Comparison of ENCODE assay signal across 18 cellular contexts in the genomic region with DNA sequence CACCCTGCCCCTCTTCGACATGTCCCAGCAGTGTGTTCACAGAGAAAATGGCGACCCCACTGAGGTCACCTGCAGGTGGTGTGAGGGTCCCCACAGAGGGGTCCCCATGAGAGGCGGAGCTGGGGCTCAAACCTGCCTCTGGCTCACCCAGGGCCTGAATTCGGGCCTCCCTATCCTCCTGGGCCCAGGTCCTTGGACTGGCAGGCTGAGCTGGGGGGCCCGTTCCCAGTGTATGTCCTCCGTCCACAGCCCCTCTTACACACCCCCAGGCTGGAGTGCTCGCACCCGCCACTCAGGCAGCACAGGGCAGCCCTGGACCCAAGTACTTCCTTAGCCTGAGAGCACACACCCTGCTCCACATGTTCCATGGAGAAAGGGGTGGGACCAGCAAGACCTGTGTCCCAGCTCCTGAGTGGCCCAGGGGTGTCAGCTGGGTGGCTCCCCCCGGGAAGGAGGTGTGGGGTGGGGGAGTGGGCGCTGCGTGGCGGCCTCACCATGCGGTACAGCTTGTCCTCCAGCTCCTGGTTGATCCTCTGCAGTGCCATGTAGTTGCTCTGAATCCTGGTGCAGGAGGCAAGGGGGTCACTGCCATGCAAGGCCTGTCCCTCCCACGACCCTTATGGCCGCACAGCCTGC. TPM values are rescaled to one million over a fixed set of nuclear protein-coding genes. Genes with fewer than 3 reads are reported as not detected.
A peak's percentile ranks its signal among the peaks of the same experiment; 100 is the strongest.
DNase-seq lines count a peak whose midpoint lies in the region; ATAC-seq and TF ChIP-seq lines count a peak whose summit lies in the region.
"Had no signal": no experiment of that assay in that cellular context is flagged by ENCODE, and none has a peak within 500 bp of the region (broad histone marks: within the 10 kb centered on the region; RNA-seq: fewer than 3 reads in every experiment).

No MANE protein-coding gene starts in this region.

- H3K27ac ChIP-seq in HEK293 (ENCODE audit: extremely low read depth, low read depth, low read length) (no peak overlapping the region), sigmoid colon (no peak overlapping the region)

- CTCF ChIA-PET in HEK293 (lab: Yijun Ruan, JAX), result no interaction called here

- no peak for TF ChIP-seq EP300 in sigmoid colon (IDR thresholded peaks at IDR 0.05)

- peaks cover 1% of the 10 kb centered on the region for H3K27me3 Mint-ChIP-seq in activated naive CD8-positive, alpha-beta T cell treated with anti-CD3 and anti-CD28 coated beads, Interleukin-2, amount 10 ng/mL, durations not matched to agents 7 days and 5 days
- no peaks in the 10 kb centered on the region for H3K27me3 Mint-ChIP-seq in activated naive CD8-positive, alpha-beta T cell treated with anti-CD3 and anti-CD28 coated beads, Interleukin-2, amount 50 U/mL, for 24 hours
- H3K27me3 Mint-ChIP-seq in activated T-cell treated with anti-CD3 and anti-CD28 coated beads, Interleukin-2, amount 50 U/mL, for 4 hours (ENCODE audit: low read depth), result no peaks in the 10 kb centered on the region

- no peak for ATAC-seq in activated naive CD8-positive, alpha-beta T cell treated with anti-CD3 and anti-CD28 coated beads, Interleukin-2, amount 10 ng/mL, durations not matched to agents 7 days and 5 days (ENCODE audit: low read depth)
- no peak for ATAC-seq in activated naive CD8-positive, alpha-beta T cell treated with anti-CD3 and anti-CD28 coated beads, Interleukin-2, amount 50 U/mL, for 24 hours
- peak; percentile 35 for ATAC-seq in left colon
- no peak for ATAC-seq in activated T-cell treated with anti-CD3 and anti-CD28 coated beads, Interleukin-2, amount 50 U/mL, for 4 hours

- no peaks in the 10 kb centered on the region for H3K36me3 ChIP-seq in HEK293 (ENCODE audit: control insufficient read depth in 2 of 2, insufficient read depth in 1 of 2, low read length in 2 of 2)
- no peaks in the 10 kb centered on the region for H3K36me3 ChIP-seq in sigmoid colon
- H3K36me3 ChIP-seq: HAP-1, MG63 had no signal

- H3K36me3 Mint-ChIP-seq in activated naive CD8-positive, alpha-beta T cell treated with anti-CD3 and anti-CD28 coated beads, Interleukin-2, amount 10 ng/mL, durations not matched to agents 7 days and 5 days, result no peaks in the 10 kb centered on the region
- H3K36me3 Mint-ChIP-seq in activated naive CD8-positive, alpha-beta T cell treated with anti-CD3 and anti-CD28 coated beads, Interleukin-2, amount 50 U/mL, for 24 hours (ENCODE audit: low read depth), result no peaks in the 10 kb centered on the region
- no peaks in the 10 kb centered on the region for H3K36me3 Mint-ChIP-seq in activated T-cell treated with anti-CD3 and anti-CD28 coated beads, Interleukin-2, amount 50 U/mL, for 4 hours (ENCODE audit: insufficient read depth)

- peaks cover 24% of the 10 kb centered on the region for H3K4me1 Mint-ChIP-seq in activated naive CD8-positive, alpha-beta T cell treated with anti-CD3 and anti-CD28 coated beads, Interleukin-2, amount 10 ng/mL, durations not matched to agents 7 days and 5 days
- peaks cover 22% of the 10 kb centered on the region for H3K4me1 Mint-ChIP-seq in activated naive CD8-positive, alpha-beta T cell treated with anti-CD3 and anti-CD28 coated beads, Interleukin-2, amount 50 U/mL, for 24 hours
- H3K4me1 Mint-ChIP-seq in activated T-cell treated with anti-CD3 and anti-CD28 coated beads, Interleukin-2, amount 50 U/mL, for 4 hours (ENCODE audit: low read depth), result peaks cover 25% of the 10 kb centered on the region

- POLR2A ChIA-PET in activated naive CD8-positive, alpha-beta T cell treated with anti-CD3 and anti-CD28 coated beads, Interleukin-2, amount 10 ng/mL, durations not matched to agents 7 days and 5 days (lab: Charles Lee), result interaction anchor here (1.2 kb wide), 1 partner anchor 101 kb away, joined by 3 read pairs; no protein-coding TSS in a partner anchor
- POLR2A ChIA-PET in HEK293 (lab: Yijun Ruan, JAX), result no interaction called here

- peak overlapping the region; percentile 76 for H3K27ac Mint-ChIP-seq in activated naive CD8-positive, alpha-beta T cell treated with anti-CD3 and anti-CD28 coated beads, Interleukin-2, amount 10 ng/mL, durations not matched to agents 7 days and 5 days
- H3K27ac Mint-ChIP-seq in activated naive CD8-positive, alpha-beta T cell treated with anti-CD3 and anti-CD28 coated beads, Interleukin-2, amount 50 U/mL, for 24 hours, result no peak overlapping the region

- DNase-seq in activated naive CD8-positive, alpha-beta T cell treated with anti-CD3 and anti-CD28 coated beads, Interleukin-2, amount 10 ng/mL, durations not matched to agents 7 days and 5 days, result no peak
- no peak for DNase-seq in activated naive CD8-positive, alpha-beta T cell treated with anti-CD3 and anti-CD28 coated beads, Interleukin-2, amount 50 U/mL, for 24 hours
- DNase-seq in left colon (peak in 1 of 2 donors; percentile 75), kidney glomerular epithelial cell (lab: John Stamatoyannopoulos, UW) (no peak), sigmoid colon (no peak)
- DNase-seq in activated T-cell treated with anti-CD3 and anti-CD28 coated beads, Interleukin-2, amount 50 U/mL, for 4 hours, result no peak
- DNase-seq: DMS79, MG63, NCI-H1417, NCI-H1694 treated with DMSO at 0.1 percent for 48 hours, NCI-H2081 treated with DMSO at 0.1 percent for 48 hours, NCI-H2171 treated with DMSO at 0.1 percent for 48 hours, NCI-H524 treated with DMSO at 0.1 percent for 48 hours, OCI-M1, SHP77 had no signal

- H3K9me3 Mint-ChIP-seq in activated naive CD8-positive, alpha-beta T cell treated with anti-CD3 and anti-CD28 coated beads, Interleukin-2, amount 10 ng/mL, durations not matched to agents 7 days and 5 days, result no peaks in the 10 kb centered on the region
- H3K9me3 Mint-ChIP-seq in activated naive CD8-positive, alpha-beta T cell treated with anti-CD3 and anti-CD28 coated beads, Interleukin-2, amount 50 U/mL, for 24 hours, result no peaks in the 10 kb centered on the region
- no peaks in the 10 kb centered on the region for H3K9me3 Mint-ChIP-seq in activated T-cell treated with anti-CD3 and anti-CD28 coated beads, Interleukin-2, amount 50 U/mL, for 4 hours

- TF ChIP-seq CTCF in HEK293 (tag by site-specific recombination; IDR thresholded peaks at IDR 0.05) (no peak), sigmoid colon (IDR thresholded peaks at IDR 0.05) (no peak)

- WGBS in sigmoid colon, 2 donors, result 43 to 78% methylated on average over 15 of the region's 15 CpGs

- peaks cover 0 to 19% (median 10%) of the 10 kb centered on the region in 3 donors for H3K27me3 ChIP-seq in sigmoid colon
- H3K27me3 ChIP-seq: MG63 had no signal

- no peaks in the 10 kb centered on the region for H3K9me3 ChIP-seq in HEK293 (ENCODE audit: control insufficient read depth, insufficient read depth, low read depth, low read length)
- H3K9me3 ChIP-seq in sigmoid colon, result no peaks in the 10 kb centered on the region
- H3K9me3 ChIP-seq: HAP-1, MG63 had no signal

- peaks cover 14% of the 10 kb centered on the region for H3K4me1 ChIP-seq in HEK293 (ENCODE audit: control insufficient read depth, insufficient read depth, low read length)
- H3K4me1 ChIP-seq in sigmoid colon, result peaks cover 0 to 14% (median 9%) of the 10 kb centered on the region in 4 donors
- H3K4me1 ChIP-seq: HAP-1 had no signal

- no peak overlapping the region for H3K4me3 ChIP-seq in HEK293 (ENCODE audit: low read depth, low read length)
- no peak overlapping the region for H3K4me3 ChIP-seq in sigmoid colon
- H3K4me3 ChIP-seq: HAP-1, MG63 had no signal

- no peak overlapping the region for H3K4me3 Mint-ChIP-seq in activated naive CD8-positive, alpha-beta T cell treated with anti-CD3 and anti-CD28 coated beads, Interleukin-2, amount 10 ng/mL, durations not matched to agents 7 days and 5 days
- H3K4me3 Mint-ChIP-seq in activated naive CD8-positive, alpha-beta T cell treated with anti-CD3 and anti-CD28 coated beads, Interleukin-2, amount 50 U/mL, for 24 hours, result no peak overlapping the region
- no peak overlapping the region for H3K4me3 Mint-ChIP-seq in activated T-cell treated with anti-CD3 and anti-CD28 coated beads, Interleukin-2, amount 50 U/mL, for 4 hours

- intact Hi-C loops in left colon (cut with DNase I, micrococcal nuclease), result no loop called here
- intact Hi-C loops in sigmoid colon (cut with DNase I), result loop anchor here (5.0 kb wide), 1 partner anchor 118 kb away; no protein-coding TSS in a partner anchor

- TF ChIP-seq POLR2A in sigmoid colon (IDR thresholded peaks at IDR 0.05), result no peak

TF ChIP-seq in HEK293, 187 proteins besides CTCF, POLR2A, EP300 and RAD21:
- TF ChIP-seq ZNF626 (tag by site-specific recombination; IDR thresholded peaks at IDR 0.05) (no peak), KLF1 (tag by site-specific recombination; IDR thresholded peaks at IDR 0.05) (peak; percentile 56; the same call in 1 of the 2 replicates)
- TF ChIP-seq, protein P1, sequence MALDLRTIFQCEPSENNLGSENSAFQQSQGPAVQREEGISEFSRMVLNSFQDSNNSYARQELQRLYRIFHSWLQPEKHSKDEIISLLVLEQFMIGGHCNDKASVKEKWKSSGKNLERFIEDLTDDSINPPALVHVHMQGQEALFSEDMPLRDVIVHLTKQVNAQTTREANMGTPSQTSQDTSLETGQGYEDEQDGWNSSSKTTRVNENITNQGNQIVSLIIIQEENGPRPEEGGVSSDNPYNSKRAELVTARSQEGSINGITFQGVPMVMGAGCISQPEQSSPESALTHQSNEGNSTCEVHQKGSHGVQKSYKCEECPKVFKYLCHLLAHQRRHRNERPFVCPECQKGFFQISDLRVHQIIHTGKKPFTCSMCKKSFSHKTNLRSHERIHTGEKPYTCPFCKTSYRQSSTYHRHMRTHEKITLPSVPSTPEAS (tag by site-specific recombination; IDR thresholded peaks at IDR 0.05), result no peak
TF ChIP-seq in HEK293: peak in this region for 1.

RNA-seq across cellular contexts. Expression of a gene that starts 42.6 kb away (rescaled TPM):
- 1 to 10 TPM; 1.5 to 2.3 TPM for total RNA-seq in activated naive CD8-positive, alpha-beta T cell treated with anti-CD3 and anti-CD28 coated beads, Interleukin-2, amount 10 ng/mL, durations not matched to agents 7 days and 5 days
- 1 to 10 TPM; 1.4 to 2.0 TPM for total RNA-seq in left colon
- total RNA-seq in sigmoid colon, result 1 to 10 TPM in 1 of 4 donors, under 1 TPM in 3; 0.36 to 1.4 (median 0.59) TPM
- under 1 TPM; 0.46 to 0.90 (median 0.60) TPM for polyA plus RNA-seq in sigmoid colon
- total RNA-seq in activated T-cell treated with anti-CD3 and anti-CD28 coated beads, Interleukin-2, amount 50 U/mL, for 4 hours, result 1 to 10 TPM in 2 of 3 donors, under 1 TPM in 1; 0.53 to 3.9 (median 2.0) TPM
- total RNA-seq: LHCN-M2 had no signal
